ENCODE assay signal across 1 cellular context in the genomic region with DNA sequence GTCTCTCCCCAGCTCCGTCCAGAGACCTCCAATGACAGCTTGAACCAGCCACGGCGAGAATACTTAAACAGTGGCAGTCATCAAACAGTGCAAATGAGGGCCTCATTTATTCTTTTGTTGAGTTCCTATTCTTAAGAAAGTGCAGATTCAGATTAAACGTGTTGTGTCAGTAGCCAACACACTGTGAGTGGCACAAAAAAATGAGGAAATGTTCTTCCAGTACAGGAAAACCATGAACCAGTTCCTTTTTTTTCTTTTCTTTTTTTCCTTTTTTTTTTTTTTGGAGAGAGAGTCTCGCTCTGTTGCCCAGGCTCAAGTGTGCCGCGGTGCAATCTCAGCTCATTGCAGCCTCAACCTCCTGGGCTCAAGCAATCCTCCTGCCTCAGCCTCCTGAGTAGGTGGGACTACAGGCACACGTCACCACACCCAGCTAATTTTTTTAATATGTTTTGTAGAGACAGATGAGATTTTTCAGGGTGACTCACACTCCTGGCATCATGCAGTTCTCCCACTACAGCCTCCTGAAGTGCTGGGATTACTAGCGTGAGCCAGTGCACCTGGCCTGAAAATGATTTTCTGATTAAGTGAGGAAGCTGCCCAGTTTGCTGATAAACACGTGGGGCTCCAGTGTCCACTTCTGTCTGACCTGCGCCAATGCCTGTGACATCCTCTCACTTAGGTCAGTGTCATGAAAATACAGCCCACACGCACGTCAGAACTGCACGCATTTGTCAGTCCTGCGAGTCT.
TF ChIP-seq lines count a peak whose summit lies in the region.

No MANE protein-coding gene starts in this region.

TF ChIP-seq in WTC11, 78 proteins besides CTCF, POLR2A, EP300 and RAD21 (continued from another document):
- TF ChIP-seq, protein P1, sequence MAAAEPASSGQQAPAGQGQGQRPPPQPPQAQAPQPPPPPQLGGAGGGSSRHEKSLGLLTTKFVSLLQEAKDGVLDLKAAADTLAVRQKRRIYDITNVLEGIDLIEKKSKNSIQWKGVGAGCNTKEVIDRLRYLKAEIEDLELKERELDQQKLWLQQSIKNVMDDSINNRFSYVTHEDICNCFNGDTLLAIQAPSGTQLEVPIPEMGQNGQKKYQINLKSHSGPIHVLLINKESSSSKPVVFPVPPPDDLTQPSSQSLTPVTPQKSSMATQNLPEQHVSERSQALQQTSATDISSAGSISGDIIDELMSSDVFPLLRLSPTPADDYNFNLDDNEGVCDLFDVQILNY (CRISPR knock-in tag; IDR thresholded peaks at IDR 0.05), result no peak
- no peak for TF ChIP-seq ZNF138 (CRISPR knock-in tag; conservative IDR thresholded peaks at IDR 0.05)
- TF ChIP-seq ELF4 (CRISPR knock-in tag; IDR thresholded peaks at IDR 0.05; ENCODE audit: low read depth), result no peak
- no peak for TF ChIP-seq CBFB (CRISPR knock-in tag; IDR thresholded peaks at IDR 0.05; ENCODE audit: low read depth)
- no peak for TF ChIP-seq ZNF416 (CRISPR knock-in tag; IDR thresholded peaks at IDR 0.05)
- no peak for TF ChIP-seq KAT7 (CRISPR knock-in tag; IDR thresholded peaks at IDR 0.05; ENCODE audit: borderline replicate concordance)
- TF ChIP-seq, protein P2, sequence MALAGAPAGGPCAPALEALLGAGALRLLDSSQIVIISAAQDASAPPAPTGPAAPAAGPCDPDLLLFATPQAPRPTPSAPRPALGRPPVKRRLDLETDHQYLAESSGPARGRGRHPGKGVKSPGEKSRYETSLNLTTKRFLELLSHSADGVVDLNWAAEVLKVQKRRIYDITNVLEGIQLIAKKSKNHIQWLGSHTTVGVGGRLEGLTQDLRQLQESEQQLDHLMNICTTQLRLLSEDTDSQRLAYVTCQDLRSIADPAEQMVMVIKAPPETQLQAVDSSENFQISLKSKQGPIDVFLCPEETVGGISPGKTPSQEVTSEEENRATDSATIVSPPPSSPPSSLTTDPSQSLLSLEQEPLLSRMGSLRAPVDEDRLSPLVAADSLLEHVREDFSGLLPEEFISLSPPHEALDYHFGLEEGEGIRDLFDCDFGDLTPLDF (CRISPR knock-in tag; IDR thresholded peaks at IDR 0.05), result no peak
- TF ChIP-seq RORB (CRISPR knock-in tag; IDR thresholded peaks at IDR 0.05), result no peak
